8 cellular contexts compared by ENCODE assay signal in genomic region chr14:84485016-84485415, GRCh38.
"Had no signal": no experiment of that assay in that cellular context is flagged by ENCODE, and none has a peak within 500 bp of the region (broad histone marks: within the 10 kb centered on the region; RNA-seq: fewer than 3 reads in every experiment).

No MANE protein-coding gene starts in this region.

- DNase-seq: GM23248, GOT3, H7 had no signal

- H3K9me3 Mint-ChIP-seq: HFFc6 had no signal

- H3K9me3 ChIP-seq: HAP-1 had no signal

- H2AFZ ChIP-seq: GM23248 had no signal

- FAIRE-seq: HepG2 had no signal

- H3K4me3 Mint-ChIP-seq: HFFc6, IgD-negative memory B cell had no signal

- H3K36me3 ChIP-seq: HAP-1 had no signal

- H3K36me3 Mint-ChIP-seq: IgD-negative memory B cell had no signal

- H3K27ac Mint-ChIP-seq: HFFc6, IgD-negative memory B cell had no signal

- H3K9ac ChIP-seq: GM23248 had no signal

- H3K27ac ChIP-seq: GM23248, HL-60 had no signal

- H3K27me3 Mint-ChIP-seq: IgD-negative memory B cell had no signal

- H3K4me3 ChIP-seq: GM23248, HAP-1 had no signal
